In the genomic region with DNA sequence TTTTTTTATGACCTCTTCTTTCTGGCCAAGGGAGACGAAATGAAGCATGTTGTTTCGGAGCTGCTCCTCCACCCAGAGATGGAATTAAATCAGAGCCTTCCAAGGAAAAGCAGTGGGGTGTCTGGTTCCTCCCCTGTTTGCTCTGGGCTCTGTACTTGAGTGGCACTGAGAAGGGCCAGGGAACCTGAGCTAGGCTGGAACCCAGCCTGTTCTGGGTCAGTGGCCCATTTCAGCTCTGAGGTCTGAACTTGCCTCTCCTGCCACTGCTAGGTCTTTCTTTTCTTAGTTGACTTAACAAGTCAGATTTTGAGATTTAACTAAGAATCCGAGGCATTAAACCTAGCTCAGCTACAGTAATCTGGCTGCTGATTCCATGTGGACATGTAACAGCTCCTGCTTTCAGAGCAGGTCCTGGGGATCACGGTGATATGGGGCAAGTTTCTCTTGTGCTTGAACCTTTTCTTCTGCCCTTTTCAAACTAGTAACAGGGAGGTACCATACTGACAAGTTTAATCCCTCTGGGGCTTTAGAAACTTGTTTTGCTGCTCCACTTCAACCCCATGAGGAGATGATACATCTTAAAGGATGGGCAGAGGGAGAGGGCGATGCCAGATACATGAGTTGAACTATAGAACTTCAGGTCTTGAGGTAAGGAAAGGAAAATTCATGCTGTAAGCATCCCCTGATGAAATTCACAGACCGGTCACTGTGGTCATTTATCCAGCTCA, we compare ENCODE assay signal across 26 cellular contexts.
"Had no signal": no experiment of that assay in that cellular context is flagged by ENCODE, and none has a peak within 500 bp of the region (broad histone marks: within the 10 kb centered on the region; RNA-seq: fewer than 3 reads in every experiment).

No MANE protein-coding gene starts in this region.

- H3K9me3 Mint-ChIP-seq: effector memory CD8-positive, alpha-beta T cell; immature natural killer cell; nephron progenitor cell; stimulated activated naive B cell treated with anti-CD40 and anti-IgM and Interleukin-4, amounts not matched to agents 10 μg/mL and 1 μg/mL and 100 μg/mL, for 72 hours had no signal

- H3K36me3 Mint-ChIP-seq: immature natural killer cell; stimulated activated naive B cell treated with anti-CD40 and anti-IgM and Interleukin-4, amounts not matched to agents 10 μg/mL and 1 μg/mL and 100 μg/mL, for 72 hours had no signal

- H3K27ac Mint-ChIP-seq: effector memory CD8-positive, alpha-beta T cell; nephron progenitor cell; stimulated activated naive B cell treated with anti-CD40 and anti-IgM and Interleukin-4, amounts not matched to agents 10 μg/mL and 1 μg/mL and 100 μg/mL, for 72 hours had no signal

- H3K4me3 ChIP-seq: cardiac muscle cell, esophagus muscularis mucosa, gastroesophageal sphincter, lung, ovary, spleen, stomach, thoracic aorta had no signal

- H3K4me3 Mint-ChIP-seq: effector memory CD8-positive, alpha-beta T cell; immature natural killer cell; nephron progenitor cell; stimulated activated naive B cell treated with anti-CD40 and anti-IgM and Interleukin-4, amounts not matched to agents 10 μg/mL and 1 μg/mL and 100 μg/mL, for 72 hours had no signal

- FAIRE-seq: kidney, urothelium cell line had no signal

- H3K36me3 ChIP-seq: cardiac muscle cell, esophagus muscularis mucosa, gastroesophageal sphincter, ovary, spleen, stomach, thoracic aorta had no signal

- H3K27me3 Mint-ChIP-seq: effector memory CD8-positive, alpha-beta T cell had no signal

- H3K27me3 ChIP-seq: cardiac muscle cell, esophagus muscularis mucosa, gastroesophageal sphincter, ovary, stomach had no signal

- ATAC-seq: effector memory CD8-positive, alpha-beta T cell; gastroesophageal sphincter; left cardiac atrium; left ventricle myocardium superior; right cardiac atrium; stimulated activated naive B cell treated with anti-CD40 and anti-IgM and Interleukin-4, amounts not matched to agents 10 μg/mL and 1 μg/mL and 100 μg/mL, for 72 hours had no signal

- H3K9me3 ChIP-seq: esophagus muscularis mucosa, gastroesophageal sphincter, ovary, spleen, stomach, thoracic aorta had no signal

- DNase-seq: effector memory CD8-positive, alpha-beta T cell; foreskin fibroblast; glutamatergic neuron; immature natural killer cell; kidney; left cardiac atrium; left ventricle myocardium superior; mesenchymal stem cell; midbrain; nephron progenitor cell; ovary; right cardiac atrium; spleen; stimulated activated CD4-positive, alpha-beta T cell treated with anti-CD3 and anti-CD28 coated beads, Interleukin-15, amount 100 ng/mL, for 24 hours; stimulated activated CD4-positive, alpha-beta T cell treated with anti-CD3 and anti-CD28 coated beads, Interleukin-1b, Interleukin-23, amount 100 ng/mL, for 48 hours; stimulated activated CD4-positive, alpha-beta T cell treated with anti-CD3 and anti-CD28 coated beads, Interleukin-4, amount 100 ng/mL, for 4 hours; stimulated activated naive B cell treated with anti-CD40 and anti-IgM and Interleukin-4, amounts not matched to agents 10 μg/mL and 1 μg/mL and 100 μg/mL, for 72 hours; stomach; substantia nigra; trophoblast cell had no signal

- H3K27ac ChIP-seq: cardiac muscle cell, esophagus muscularis mucosa, gastroesophageal sphincter, ovary, spleen, stomach, thoracic aorta had no signal

- H3K4me1 ChIP-seq: stomach had no signal
